ENCODE assay signal across 10 cellular contexts in genomic region chr2:172097557-172098131, GRCh38. TPM values are rescaled to one million over a fixed set of nuclear protein-coding genes. Genes with fewer than 3 reads are reported as not detected.
DNase-seq lines count a peak whose midpoint lies in the region; ATAC-seq and TF ChIP-seq lines count a peak whose summit lies in the region.
"Had no signal": no experiment of that assay in that cellular context is flagged by ENCODE, and none has a peak within 500 bp of the region (broad histone marks: within the 10 kb centered on the region; RNA-seq: fewer than 3 reads in every experiment).

No MANE protein-coding gene starts in this region.

- H3K4me3 ChIP-seq in breast epithelium, result no peak overlapping the region
- H3K4me3 ChIP-seq in MG63, result peak overlapping the region; percentile 61
- H3K4me3 ChIP-seq in endodermal cell (ENCODE audit: low read length), result no peak overlapping the region

- H3K27me3 Mint-ChIP-seq in MCF 10A (ENCODE audit: insufficient read depth, unreplicated experiment), result no peaks in the 10 kb centered on the region
- H3K27me3 Mint-ChIP-seq in endodermal cell (ENCODE audit: insufficient read depth), result peaks cover 98% of the 10 kb centered on the region

- H3K9me3 ChIP-seq in breast epithelium, result no peaks in the 10 kb centered on the region
- H3K9me3 ChIP-seq in MG63, result no peaks in the 10 kb centered on the region
- H3K9me3 ChIP-seq in endodermal cell (ENCODE audit: control insufficient read depth, low read length), result no peaks in the 10 kb centered on the region

- H3K4me3 Mint-ChIP-seq in MCF 10A (ENCODE audit: unreplicated experiment) (peak overlapping the region; percentile 77), endodermal cell (peak overlapping the region; percentile 48)
- peak overlapping the region; percentile 72 for H3K4me3 Mint-ChIP-seq in stimulated activated effector memory CD8-positive, alpha-beta T cell treated with anti-CD3 and anti-CD28 coated beads, Interleukin-12 subunit alpha, Interleukin-12 subunit beta, amount 100 ng/mL, for 72 hours

- TF ChIP-seq POLR2A in breast epithelium (IDR thresholded peaks at IDR 0.05), result no peak

- peaks cover 32% of the 10 kb centered on the region for H3K4me1 Mint-ChIP-seq in MCF 10A (ENCODE audit: insufficient read depth, unreplicated experiment)
- peaks cover 31% of the 10 kb centered on the region for H3K4me1 Mint-ChIP-seq in endodermal cell
- H3K4me1 Mint-ChIP-seq in stimulated activated effector memory CD8-positive, alpha-beta T cell treated with anti-CD3 and anti-CD28 coated beads, Interleukin-12 subunit alpha, Interleukin-12 subunit beta, amount 100 ng/mL, for 72 hours, result peaks cover 63% of the 10 kb centered on the region

- H3K36me3 Mint-ChIP-seq in MCF 10A (ENCODE audit: insufficient read depth, unreplicated experiment), result no peaks in the 10 kb centered on the region
- H3K36me3 Mint-ChIP-seq in endodermal cell (ENCODE audit: low read depth), result no peaks in the 10 kb centered on the region
- H3K36me3 Mint-ChIP-seq in stimulated activated effector memory CD8-positive, alpha-beta T cell treated with anti-CD3 and anti-CD28 coated beads, Interleukin-12 subunit alpha, Interleukin-12 subunit beta, amount 100 ng/mL, for 72 hours, result peaks cover 7% of the 10 kb centered on the region

- no peak overlapping the region for H3K27ac Mint-ChIP-seq in MCF 10A (ENCODE audit: low read depth, unreplicated experiment)
- H3K27ac Mint-ChIP-seq in endodermal cell, result no peak overlapping the region
- H3K27ac Mint-ChIP-seq in stimulated activated effector memory CD8-positive, alpha-beta T cell treated with anti-CD3 and anti-CD28 coated beads, Interleukin-12 subunit alpha, Interleukin-12 subunit beta, amount 100 ng/mL, for 72 hours, result no peak overlapping the region

- CTCF ChIA-PET in MCF 10A (lab: Yijun Ruan, JAX), result interaction anchor here (0.6 to 1.4 kb wide), 4 partner anchors 11 to 343 kb away, joined by 3 read pairs; no protein-coding TSS in a partner anchor

- intact Hi-C loops in MCF 10A (cut with micrococcal nuclease), result no loop called here
- intact Hi-C loops in breast epithelium (cut with DNase I; ENCODE audit: low total_unique reads), result no loop called here

- H3K4me1 ChIP-seq in breast epithelium (peaks cover 24 to 43% of the 10 kb centered on the region in 2 donors), endodermal cell (ENCODE audit: control insufficient read depth, insufficient read depth, low read length) (peaks cover 14% of the 10 kb centered on the region)

- DNase-seq in MCF 10A (ENCODE audit: unreplicated experiment), result peak; percentile 73
- no peak for DNase-seq in breast epithelium (ENCODE audit: low spot score in 2 of 2)
- peak; percentile 86 for DNase-seq in MG63
- DNase-seq in endodermal cell, result no peak
- DNase-seq in stimulated activated effector memory CD8-positive, alpha-beta T cell treated with anti-CD3 and anti-CD28 coated beads, Interleukin-12 subunit alpha, Interleukin-12 subunit beta, amount 100 ng/mL, for 72 hours (ENCODE audit: low spot score in 2 of 2), result no peak
- no peak for DNase-seq in globus pallidus (ENCODE audit: low spot score)
- no peak for DNase-seq in activated gamma-delta T cell (lab: John Stamatoyannopoulos, UW)
- DNase-seq: activated naive CD8-positive, alpha-beta T cell treated with anti-CD3 and anti-CD28 coated beads, Interleukin-2, amount 50 U/mL, for 24 hours had no signal

- H3K9me3 Mint-ChIP-seq in MCF 10A (ENCODE audit: unreplicated experiment) (no peaks in the 10 kb centered on the region), endodermal cell (no peaks in the 10 kb centered on the region)
- no peaks in the 10 kb centered on the region for H3K9me3 Mint-ChIP-seq in stimulated activated effector memory CD8-positive, alpha-beta T cell treated with anti-CD3 and anti-CD28 coated beads, Interleukin-12 subunit alpha, Interleukin-12 subunit beta, amount 100 ng/mL, for 72 hours
- H3K9me3 Mint-ChIP-seq: activated naive CD8-positive, alpha-beta T cell treated with anti-CD3 and anti-CD28 coated beads, Interleukin-2, amount 50 U/mL, for 24 hours had no signal

- H3K27ac ChIP-seq in breast epithelium, result no peak overlapping the region
- H3K27ac ChIP-seq in endodermal cell (ENCODE audit: low read depth, low read length), result no peak overlapping the region

- POLR2A ChIA-PET in MCF 10A (lab: Yijun Ruan, JAX), result interaction anchor here (0.7 to 5.6 kb wide), 17 partner anchors 12 to 574 kb away, joined by 3 to 55 read pairs (median 3); partner anchors contain the start of genes DLX1, HAT1 and SLC25A12

- H3K9ac ChIP-seq in endodermal cell (ENCODE audit: extremely low read depth, low read length, poor library complexity, severe bottlenecking), result no peak overlapping the region

- WGBS in endodermal cell (ENCODE audit: insufficient coverage in 1 of 2, insufficient read length in 1 of 2), 2 experiments, result 19 to 29% methylated on average over 3 to 9 of the region's 9 CpGs

- BruUV-seq in MCF 10A (replicated peaks; lab: Mats Ljungman, UMichigan), result no TSS peak

- ATAC-seq in stimulated activated effector memory CD8-positive, alpha-beta T cell treated with anti-CD3 and anti-CD28 coated beads, Interleukin-12 subunit alpha, Interleukin-12 subunit beta, amount 100 ng/mL, for 72 hours, result no peak
- ATAC-seq in GM21529 (IDR thresholded peaks at IDR 0.05; ENCODE audit: unreplicated experiment), result no peak
- ATAC-seq: activated naive CD8-positive, alpha-beta T cell treated with anti-CD3 and anti-CD28 coated beads, Interleukin-2, amount 50 U/mL, for 24 hours had no signal

- TF ChIP-seq CTCF in MCF 10A (IDR thresholded peaks at IDR 0.05; ENCODE audit: unreplicated experiment) (no peak), breast epithelium (IDR thresholded peaks at IDR 0.05) (no peak), endodermal cell (conservative IDR thresholded peaks at IDR 0.05) (no peak)

- H3K36me3 ChIP-seq in breast epithelium (no peaks in the 10 kb centered on the region), MG63 (no peaks in the 10 kb centered on the region), endodermal cell (ENCODE audit: control insufficient read depth, insufficient read depth, low read length) (no peaks in the 10 kb centered on the region)

- H3K27me3 ChIP-seq in breast epithelium (peaks cover 34 to 100% of the 10 kb centered on the region in 2 donors), MG63 (no peaks in the 10 kb centered on the region), endodermal cell (ENCODE audit: control insufficient read depth, insufficient read depth, low read length, poor library complexity, severe bottlenecking) (peaks cover 100% of the 10 kb centered on the region)

RNA-seq across cellular contexts. Expression of gene DLX2, which starts 5.1 kb away (rescaled TPM):
- 1.1 and 1.9 TPM in 2 replicates for total RNA-seq in MCF 10A (2022)
- total RNA-seq in breast epithelium, result under 1 TPM in 1 of 3 donors, not detected in 2; 0.44 TPM
- total RNA-seq in MG63 (2014; rRNA removed; shearing (Covaris generic); ENCODE audit: low replicate concordance), result not detected in 2 replicates
- under 1 TPM in 1 of 2 donors, not detected in 1; 0.13 TPM for total RNA-seq in endodermal cell
- polyA plus RNA-seq in endodermal cell (2013, experiment 1 of 2), result 8.9 TPM
- 11.6 TPM for polyA plus RNA-seq in endodermal cell (2013, experiment 2 of 2)
- total RNA-seq: mononuclear cell had no signal

RNA-seq across cellular contexts. Expression of gene DLX1, which starts 12.3 kb away (rescaled TPM):
- total RNA-seq in MCF 10A (2022), result 0.77 and 0.81 TPM in 2 replicates
- total RNA-seq in breast epithelium, result under 1 TPM in 1 of 3 donors, not detected in 2; 0.29 TPM
- 5.7 and 8.2 TPM in 2 replicates for total RNA-seq in MG63 (2014; rRNA removed; shearing (Covaris generic); ENCODE audit: low replicate concordance)
- not detected for total RNA-seq in endodermal cell
- polyA plus RNA-seq in endodermal cell (2013, experiment 1 of 2), result 10.5 TPM
- polyA plus RNA-seq in endodermal cell (2013, experiment 2 of 2), result 14.9 TPM
- total RNA-seq: mononuclear cell had no signal

Comparison
In these comparisons a context has a peak if more than half of its experiments do, and no peak if none do; other contexts are left out.
1. DNase-seq: peak in MCF 10A (single experiment) and MG63 (single experiment); none in breast epithelium (0 of 2), endodermal cell (single experiment), stimulated activated effector memory CD8-positive, alpha-beta T cell treated with anti-CD3 and anti-CD28 coated beads, Interleukin-12 subunit alpha, Interleukin-12 subunit beta, amount 100 ng/mL, for 72 hours (0 of 2), globus pallidus (single experiment) and activated gamma-delta T cell (single experiment).
2. Peak in every context shown above with its lines, with median percentiles within 50 percentile points of each other: H3K4me3 Mint-ChIP-seq.